ENCODE assay signal across 11 cellular contexts in the genomic region with DNA sequence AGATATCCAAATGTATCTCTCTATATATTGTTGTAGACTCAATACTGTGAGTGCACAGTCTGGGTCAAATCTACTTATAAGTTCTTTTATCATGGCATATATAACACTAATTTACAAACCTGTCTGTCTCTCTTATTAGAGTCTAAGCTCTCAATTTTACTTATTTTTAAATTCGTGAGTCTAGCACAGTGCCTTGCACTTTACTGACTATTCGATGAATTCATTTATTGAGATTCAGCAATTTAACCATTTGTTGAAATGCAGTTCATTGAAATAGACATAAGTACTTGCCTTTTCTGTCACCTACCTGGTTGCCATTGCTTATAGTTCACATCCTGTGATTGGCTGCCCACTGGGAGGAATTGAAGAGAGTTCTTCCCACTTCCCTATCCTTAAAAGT. TPM values are rescaled to one million over a fixed set of nuclear protein-coding genes. Genes with fewer than 3 reads are reported as not detected.
"Had no signal": no experiment of that assay in that cellular context is flagged by ENCODE, and none has a peak within 500 bp of the region (broad histone marks: within the 10 kb centered on the region; RNA-seq: fewer than 3 reads in every experiment).

No MANE protein-coding gene starts in this region.

- FAIRE-seq: H1, H54 had no signal

- H3K4me3 ChIP-seq: GM23248, GM23338, HAP-1 had no signal

- H3K4me1 Mint-ChIP-seq: GM23338, H9 had no signal

- H3K9ac ChIP-seq: GM23248 had no signal

- H2AFZ ChIP-seq: GM23248, GM23338 had no signal

- H3K27ac Mint-ChIP-seq: GM23338, HFFc6 had no signal

- H3K9me3 Mint-ChIP-seq: GM23338, H9, HFFc6 had no signal

- H3K27ac ChIP-seq: GM23248 had no signal

- H3K9me3 ChIP-seq: HAP-1 had no signal

- H3K36me3 ChIP-seq: HAP-1 had no signal

- ATAC-seq: GM23338, HCT116 had no signal

- H3K4me2 ChIP-seq: GM23338 had no signal

- H3K4me3 Mint-ChIP-seq: GM23338, H9, HFFc6 had no signal

- DNase-seq: GM23248, GOT3, H7, H9, HCEC 1CT, HFFc6 had no signal

RNA-seq across cellular contexts. Expression of gene CDK15, which starts 15.3 kb away (rescaled TPM):
- total RNA-seq: GM23338, H1, H7, H9 had no signal
